ENCODE assay signal across 15 cellular contexts in the genomic region with DNA sequence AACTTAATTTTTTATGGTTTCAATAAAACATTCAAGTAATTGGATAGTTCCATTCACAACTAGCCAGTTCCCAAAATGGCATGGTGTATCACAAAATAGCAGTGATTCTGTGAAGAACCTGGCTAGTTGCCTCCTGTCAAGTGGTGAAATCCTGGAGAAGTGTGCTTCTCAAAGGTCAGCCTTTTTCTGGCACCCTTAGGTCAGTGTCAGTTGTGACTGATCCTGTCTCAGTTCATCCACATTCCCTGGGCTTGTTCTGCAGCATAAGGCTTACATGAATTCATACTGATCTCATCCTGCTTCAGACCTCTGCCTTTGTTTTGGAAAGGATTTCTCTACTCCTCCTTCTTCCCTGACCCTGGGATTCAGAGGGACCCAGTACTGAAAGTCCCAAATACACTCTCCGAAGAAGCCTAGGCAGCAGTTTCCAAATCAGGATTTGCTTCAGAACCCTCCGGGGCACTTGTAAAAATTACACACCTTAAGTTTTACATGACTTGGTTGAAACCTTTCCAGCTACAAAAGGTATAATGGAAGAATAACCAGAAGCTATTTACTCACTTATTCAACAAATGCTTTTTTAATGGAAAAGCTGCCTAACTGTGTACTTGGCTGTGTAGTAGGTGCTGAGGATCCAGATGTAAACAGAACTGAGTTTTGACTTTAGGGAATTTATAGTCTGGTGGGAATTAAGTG. TPM values are rescaled to one million over a fixed set of nuclear protein-coding genes. Genes with fewer than 3 reads are reported as not detected.
DNase-seq lines count a peak whose midpoint lies in the region; ATAC-seq and TF ChIP-seq lines count a peak whose summit lies in the region.
"Had no signal": no experiment of that assay in that cellular context is flagged by ENCODE, and none has a peak within 500 bp of the region (broad histone marks: within the 10 kb centered on the region; RNA-seq: fewer than 3 reads in every experiment).

No MANE protein-coding gene starts in this region.

- TF ChIP-seq POLR2A in IMR-90 (IDR thresholded peaks at IDR 0.05; ENCODE audit: low read depth, low read length), result no peak
- TF ChIP-seq POLR2A in thyroid gland (IDR thresholded peaks at IDR 0.05), result no peak

- peaks cover 26% of the 10 kb centered on the region for H3K4me1 ChIP-seq in IMR-90 (ENCODE audit: control insufficient read depth, insufficient read depth, low read length)
- peaks cover 19 to 27% of the 10 kb centered on the region in 2 donors for H3K4me1 ChIP-seq in thyroid gland

- peak overlapping the region; percentile 86; the same call in 1 of the 2 replicates for H4K5ac ChIP-seq in IMR-90 (ENCODE audit: low read depth, low read length)

- dilution Hi-C loops in IMR-90 (cut with HindIII; ENCODE audit: low sequenced_read_pairs, unreplicated experiment), result no loop called here

- H2BK5ac ChIP-seq in IMR-90 (ENCODE audit: low read depth, low read length, poor library complexity, severe bottlenecking), result peak overlapping the region; percentile 91

- H3K36me3 Mint-ChIP-seq in activated CD4-positive, alpha-beta memory T cell treated with anti-CD3 and anti-CD28 coated beads for 36 hours, result no peaks in the 10 kb centered on the region

- H2AFZ ChIP-seq in IMR-90 (replicated peaks; ENCODE audit: low read length, poor library complexity), result no peak overlapping the region

- H2BK15ac ChIP-seq in IMR-90 (ENCODE audit: low read depth, low read length), result peak overlapping the region; percentile 92

- intact Hi-C loops in IMR-90 (cut with micrococcal nuclease) (loop anchor here (10.0 kb wide), 1 partner anchor 98 kb away; no protein-coding TSS in a partner anchor), thyroid gland (cut with DNase I) (no loop called here)
- intact Hi-C loops in activated CD4-positive, alpha-beta memory T cell treated with anti-CD3 and anti-CD28 coated beads for 36 hours (cut with micrococcal nuclease), result no loop called here

- H3K56ac ChIP-seq in IMR-90 (ENCODE audit: extremely low read depth, insufficient read depth, low read length), result peak overlapping the region; percentile 80

- peak overlapping the region; percentile 82 for H2BK120ac ChIP-seq in IMR-90 (ENCODE audit: low read depth, low read length)

- POLR2A ChIA-PET in IMR-90 (lab: Charles Lee; ENCODE audit: unreplicated experiment), result no interaction called here
- POLR2A ChIA-PET in activated CD4-positive, alpha-beta memory T cell treated with anti-CD3 and anti-CD28 coated beads for 36 hours (lab: Charles Lee), result no interaction called here

- peak overlapping the region; percentile 88; the same call in 1 of the 2 replicates for H3K27ac ChIP-seq in IMR-90 (ENCODE audit: insufficient read depth, low read length)
- peak overlapping the region; percentile 49 for H3K27ac ChIP-seq in epithelial cell of prostate
- H3K27ac ChIP-seq in thyroid gland, result peak overlapping the region; percentile 21 to 84 (median 56)
- H3K27ac ChIP-seq: HL-60 had no signal

- TF ChIP-seq CTCF in IMR-90 (conservative IDR thresholded peaks at IDR 0.05; ENCODE audit: low read depth, low read length), result no peak
- TF ChIP-seq CTCF in thyroid gland (IDR thresholded peaks at IDR 0.05), result no peak

- TF ChIP-seq RAD21 in IMR-90 (IDR thresholded peaks at IDR 0.05; ENCODE audit: low read length), result no peak

- H3K9me1 ChIP-seq in IMR-90 (ENCODE audit: insufficient read depth, low read length), result peaks cover 8% of the 10 kb centered on the region; the same call in 1 of the 2 replicates

- peak overlapping the region; percentile 52 for H3K9ac ChIP-seq in IMR-90 (ENCODE audit: low read depth, low read length)

- peak overlapping the region; percentile 12 to 81; a peak in 2 of 4 replicates for H4K8ac ChIP-seq in IMR-90 (ENCODE audit: low read depth in 2 of 2, low read length in 2 of 2)

- peak overlapping the region; percentile 30 for H2BK20ac ChIP-seq in IMR-90 (ENCODE audit: low read depth, low read length)

- H3K27ac Mint-ChIP-seq in activated CD4-positive, alpha-beta memory T cell treated with anti-CD3 and anti-CD28 coated beads for 36 hours, result no peak overlapping the region
- H3K27ac Mint-ChIP-seq: CD4-positive, alpha-beta T cell; nephron had no signal

- peak overlapping the region; percentile 70; the same call in 1 of the 2 replicates for H3K23ac ChIP-seq in IMR-90 (ENCODE audit: low read depth, low read length)

- BruUV-seq in IMR-90 (replicated peaks; lab: Mats Ljungman, UMichigan), result no TSS peak

- H3K27me3 ChIP-seq in IMR-90 (ENCODE audit: control insufficient read depth, insufficient read depth, low read length), result no peaks in the 10 kb centered on the region
- no peaks in the 10 kb centered on the region for H3K27me3 ChIP-seq in thyroid gland

- in situ Hi-C loops in IMR-90 (cut with MboI; ENCODE audit: low sequenced_read_pairs), result no loop called here

- peak overlapping the region; percentile 64 for H3K14ac ChIP-seq in IMR-90 (replicated peaks; ENCODE audit: low read depth, low read length)

- ATAC-seq in IMR-90 (ENCODE audit: low read depth) (peak; percentile 50), GM18502 (IDR thresholded peaks at IDR 0.05; ENCODE audit: poor library complexity, unreplicated experiment) (no peak)

- H3K79me1 ChIP-seq in IMR-90 (ENCODE audit: low read depth in 1 of 2, low read length in 2 of 2), result peaks cover 16 to 64% of the 10 kb centered on the region in 2 experiments

- H2AK5ac ChIP-seq in IMR-90 (ENCODE audit: low read depth, low read length), result peak overlapping the region; percentile 92

- H3K9me3 ChIP-seq in IMR-90 (ENCODE audit: control insufficient read depth, insufficient read depth, low read length) (no peaks in the 10 kb centered on the region), thyroid gland (no peaks in the 10 kb centered on the region)

- H3K27me3 Mint-ChIP-seq in activated CD4-positive, alpha-beta memory T cell treated with anti-CD3 and anti-CD28 coated beads for 36 hours, result peaks cover 12% of the 10 kb centered on the region
- H3K27me3 Mint-ChIP-seq: brain had no signal

- DNase-seq in IMR-90 (peak; percentile 54), epithelial cell of prostate (ENCODE audit: low read depth, low spot score) (no peak), medulla oblongata (ENCODE audit: extremely low spot score) (peak; percentile 20), thyroid gland (peak; percentile 30 to 36), foreskin melanocyte (no peak)
- no peak for DNase-seq in activated CD4-positive, alpha-beta memory T cell treated with anti-CD3 and anti-CD28 coated beads for 36 hours
- DNase-seq: activated CD4-positive, alpha-beta T cell treated with anti-CD3 and anti-CD28 coated beads for 48 hours; CD4-positive, alpha-beta T cell; NCI-H2171 treated with DMSO at 0.1 percent for 48 hours; stimulated activated CD8-positive, alpha-beta memory T cell treated with anti-CD3 and anti-CD28 coated beads, Interleukin-4, amount 100 ng/mL, for 48 hours; SW 1271 had no signal

- H3K4me2 ChIP-seq in IMR-90 (ENCODE audit: low read depth, low read length), result peak overlapping the region; percentile 35; the same call in 1 of the 2 replicates

- H3K4me3 Mint-ChIP-seq in activated CD4-positive, alpha-beta memory T cell treated with anti-CD3 and anti-CD28 coated beads for 36 hours, result no peak overlapping the region
- H3K4me3 Mint-ChIP-seq: brain; CD4-positive, alpha-beta T cell; nephron had no signal

- WGBS in IMR-90 (ENCODE audit: extremely low coverage in 2 of 2, insufficient read length in 1 of 2), 2 experiments, result no CpG with 5 or more reads among the region's 2 CpGs
- 32 to 39% methylated on average over 2 of the region's 2 CpGs for WGBS in thyroid gland, 2 donors

- H4K20me1 ChIP-seq in IMR-90 (ENCODE audit: insufficient read depth, low read length), result no peaks in the 10 kb centered on the region

- peak overlapping the region; percentile 76 for H3K4ac ChIP-seq in IMR-90 (ENCODE audit: low read depth, low read length)

- peak overlapping the region; percentile 67 for H4K91ac ChIP-seq in IMR-90 (ENCODE audit: insufficient read depth, low read depth, low read length)

- H2AK9ac ChIP-seq in IMR-90 (replicated peaks; ENCODE audit: low read depth, low read length, poor library complexity), result no peak overlapping the region

- H3K9me3 Mint-ChIP-seq in activated CD4-positive, alpha-beta memory T cell treated with anti-CD3 and anti-CD28 coated beads for 36 hours, result no peaks in the 10 kb centered on the region
- H3K9me3 Mint-ChIP-seq: brain; CD4-positive, alpha-beta T cell had no signal

- CTCF ChIA-PET in IMR-90 (lab: Yijun Ruan, JAX), result interaction anchor here (1.0 kb wide), 1 partner anchor 9 kb away, joined by 3 read pairs; no protein-coding TSS in a partner anchor
- CTCF ChIA-PET in activated CD4-positive, alpha-beta memory T cell treated with anti-CD3 and anti-CD28 coated beads for 36 hours (lab: Charles Lee), result no interaction called here

- peak overlapping the region; percentile 97 for H3K18ac ChIP-seq in IMR-90 (ENCODE audit: low read depth, low read length)

- H3K36me3 ChIP-seq in IMR-90 (ENCODE audit: control insufficient read depth, insufficient read depth, low read length), result peaks cover 8% of the 10 kb centered on the region
- H3K36me3 ChIP-seq in thyroid gland, result no peaks in the 10 kb centered on the region

- H3K4me3 ChIP-seq in IMR-90 (ENCODE audit: insufficient read depth, low read depth, low read length) (no peak overlapping the region), thyroid gland (replicated peaks in 1 of 3) (no peak overlapping the region)

- no peaks in the 10 kb centered on the region for H3K4me1 Mint-ChIP-seq in activated CD4-positive, alpha-beta memory T cell treated with anti-CD3 and anti-CD28 coated beads for 36 hours (ENCODE audit: low read depth)

TF ChIP-seq in IMR-90, 13 proteins besides CTCF, POLR2A, EP300 and RAD21 (continues in another document):
- TF ChIP-seq MXI1 (IDR thresholded peaks at IDR 0.05; ENCODE audit: borderline replicate concordance, low read depth, low read length) (no peak), RFX5 (IDR thresholded peaks at IDR 0.05; ENCODE audit: low read depth, low read length) (no peak), CHD1 (IDR thresholded peaks at IDR 0.05; ENCODE audit: low read depth, low read length) (no peak), MAFK (IDR thresholded peaks at IDR 0.05; ENCODE audit: low read depth, low read length) (no peak), NFE2L2 (IDR thresholded peaks at IDR 0.05; ENCODE audit: low read depth, low read length) (no peak), CEBPB (IDR thresholded peaks at IDR 0.05; ENCODE audit: low read depth, low read length) (no peak)

RNA-seq across cellular contexts. Expression of a gene that starts 11.0 kb away (rescaled TPM):
- 84.4 and 93.0 TPM in 2 replicates for total RNA-seq in IMR-90 (2012; rRNA removed)
- polyA plus RNA-seq in IMR-90 (2012; rRNA removed), result 22.9 and 27.5 TPM in 2 replicates
- polyA plus RNA-seq in IMR-90 (2012; cell fraction: cytosol; rRNA removed), result 6.0 and 6.1 TPM in 2 replicates
- polyA plus RNA-seq in IMR-90 (2012; cell fraction: nucleus; rRNA removed; ENCODE audit: low replicate concordance), result 2.9 and 14.5 TPM in 2 replicates
- 10 to 100 TPM; 24.1 to 34.5 (median 25.6) TPM for total RNA-seq in thyroid gland
- total RNA-seq in activated CD4-positive, alpha-beta memory T cell treated with anti-CD3 and anti-CD28 coated beads for 36 hours, result 1 to 10 TPM; 6.5 to 7.0 TPM

Comparison
In these comparisons a context has a peak if more than half of its experiments do, and no peak if none do; other contexts are left out.
1. DNase-seq: peak in IMR-90 (single experiment), medulla oblongata (single experiment) and thyroid gland (2 of 2); none in epithelial cell of prostate (single experiment), foreskin melanocyte (single experiment) and activated CD4-positive, alpha-beta memory T cell treated with anti-CD3 and anti-CD28 coated beads for 36 hours (single experiment).
2. Peak in every context shown above with its lines, with median percentiles within 50 percentile points of each other: H3K27ac ChIP-seq.